Comparison of ENCODE assay signal across 14 cellular contexts in the genomic region with DNA sequence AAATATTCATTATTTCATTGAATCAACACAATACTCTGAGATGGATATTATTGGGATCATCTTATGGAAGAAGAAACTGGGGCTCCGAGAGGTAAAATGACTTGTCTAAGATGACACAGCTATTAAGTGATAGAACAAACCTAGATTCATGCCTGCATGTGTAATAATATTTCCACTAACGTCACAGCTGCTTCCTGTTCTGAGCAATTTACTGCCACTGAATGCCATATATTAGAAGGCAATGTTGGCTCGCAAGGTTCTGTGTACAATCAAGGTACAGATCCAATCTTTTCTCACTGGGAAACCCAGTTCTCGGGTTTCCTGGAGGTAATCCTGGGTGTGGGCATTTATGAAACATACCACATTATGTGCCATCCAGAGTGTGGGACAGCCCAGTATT. TPM values are rescaled to one million over a fixed set of nuclear protein-coding genes. Genes with fewer than 3 reads are reported as not detected.
A peak's percentile ranks its signal among the peaks of the same experiment; 100 is the strongest.
DNase-seq lines count a peak whose midpoint lies in the region; ATAC-seq and TF ChIP-seq lines count a peak whose summit lies in the region.
"Had no signal": no experiment of that assay in that cellular context is flagged by ENCODE, and none has a peak within 500 bp of the region (broad histone marks: within the 10 kb centered on the region; RNA-seq: fewer than 3 reads in every experiment).

No MANE protein-coding gene starts in this region.

- TF ChIP-seq CTCF in activated CD8-positive, alpha-beta T cell treated with anti-CD3 and anti-CD28 coated beads for 36 hours (IDR thresholded peaks at IDR 0.05): no peak
- no peak for TF ChIP-seq CTCF in PC-3 (conservative IDR thresholded peaks at IDR 0.05; ENCODE audit: low read depth, low read length)
- no peak for TF ChIP-seq CTCF in fibroblast of pulmonary artery (IDR thresholded peaks at IDR 0.05; ENCODE audit: low read length, missing control alignments)
- no peak for TF ChIP-seq CTCF in left lung (IDR thresholded peaks at IDR 0.05)

- H3K36me3 Mint-ChIP-seq in activated CD8-positive, alpha-beta T cell treated with anti-CD3 and anti-CD28 coated beads for 36 hours (ENCODE audit: low read depth): no peaks in the 10 kb centered on the region
- no peaks in the 10 kb centered on the region for H3K36me3 Mint-ChIP-seq in activated CD8-positive, alpha-beta T cell treated with anti-CD3 and anti-CD28 coated beads, Interleukin-2, amount 10 ng/mL, durations not matched to agents 7 days and 5 days (ENCODE audit: low read depth)
- H3K36me3 Mint-ChIP-seq in activated T-helper 17 cell treated with anti-CD3 and anti-CD28 coated beads, Interleukin-2, amount 50 U/mL, for 72 hours (ENCODE audit: low read depth): no peaks in the 10 kb centered on the region
- H3K36me3 Mint-ChIP-seq in activated T-cell treated with anti-CD3 and anti-CD28 coated beads, Interleukin-2, amount 50 U/mL, for 4 hours (ENCODE audit: insufficient read depth): no peaks in the 10 kb centered on the region

- no peak overlapping the region for H3K4me3 Mint-ChIP-seq in activated CD8-positive, alpha-beta T cell treated with anti-CD3 and anti-CD28 coated beads for 36 hours
- H3K4me3 Mint-ChIP-seq in activated CD8-positive, alpha-beta T cell treated with anti-CD3 and anti-CD28 coated beads, Interleukin-2, amount 10 ng/mL, durations not matched to agents 7 days and 5 days: no peak overlapping the region
- no peak overlapping the region for H3K4me3 Mint-ChIP-seq in activated T-helper 17 cell treated with anti-CD3 and anti-CD28 coated beads, Interleukin-2, amount 50 U/mL, for 72 hours
- H3K4me3 Mint-ChIP-seq in activated T-cell treated with anti-CD3 and anti-CD28 coated beads, Interleukin-2, amount 50 U/mL, for 4 hours: no peak overlapping the region
- H3K4me3 Mint-ChIP-seq: B cell; CD4-positive, alpha-beta T cell had no signal

- H3K27ac ChIP-seq in PC-3 (ENCODE audit: low read length): peak overlapping the region; percentile 35
- H3K27ac ChIP-seq in left lung: no peak overlapping the region

- no peaks in the 10 kb centered on the region for H3F3A ChIP-seq in PC-3 (ENCODE audit: low read length, unreplicated experiment)

- no peak overlapping the region for H3K4me3 ChIP-seq in PC-3 (ENCODE audit: low read length)
- no peak overlapping the region for H3K4me3 ChIP-seq in fibroblast of pulmonary artery (replicated peaks; ENCODE audit: low read depth, low read length)
- H3K4me3 ChIP-seq in left lung: no peak overlapping the region

- H3K4me2 ChIP-seq in PC-3 (ENCODE audit: low read length): no peak overlapping the region

- DNase-seq in activated CD8-positive, alpha-beta T cell treated with anti-CD3 and anti-CD28 coated beads for 36 hours: no peak
- DNase-seq in activated CD8-positive, alpha-beta T cell treated with anti-CD3 and anti-CD28 coated beads, Interleukin-2, amount 10 ng/mL, durations not matched to agents 7 days and 5 days: no peak
- peak; percentile 14 for DNase-seq in PC-3
- DNase-seq in fibroblast of pulmonary artery (ENCODE audit: low read depth): peak; percentile 7
- DNase-seq in activated T-cell treated with anti-CD3 and anti-CD28 coated beads, Interleukin-2, amount 50 U/mL, for 4 hours: no peak
- no peak for DNase-seq in left lung
- DNase-seq in HCEC 1CT: no peak
- DNase-seq: Calu3; CD4-positive, alpha-beta T cell; DMS 273 treated with DMSO at 0.1 percent for 48 hours had no signal

- H3K4me1 ChIP-seq in PC-3 (ENCODE audit: insufficient read depth, low read length): peaks cover 14% of the 10 kb centered on the region
- no peaks in the 10 kb centered on the region for H3K4me1 ChIP-seq in left lung

- no TSS peak for BruUV-seq in PC-3 (replicated peaks; lab: Mats Ljungman, UMichigan)

- no peaks in the 10 kb centered on the region for H3K9me3 Mint-ChIP-seq in activated CD8-positive, alpha-beta T cell treated with anti-CD3 and anti-CD28 coated beads for 36 hours
- no peaks in the 10 kb centered on the region for H3K9me3 Mint-ChIP-seq in activated CD8-positive, alpha-beta T cell treated with anti-CD3 and anti-CD28 coated beads, Interleukin-2, amount 10 ng/mL, durations not matched to agents 7 days and 5 days (ENCODE audit: insufficient read depth)
- H3K9me3 Mint-ChIP-seq in activated T-helper 17 cell treated with anti-CD3 and anti-CD28 coated beads, Interleukin-2, amount 50 U/mL, for 72 hours: no peaks in the 10 kb centered on the region
- no peaks in the 10 kb centered on the region for H3K9me3 Mint-ChIP-seq in activated T-cell treated with anti-CD3 and anti-CD28 coated beads, Interleukin-2, amount 50 U/mL, for 4 hours
- H3K9me3 Mint-ChIP-seq: CD4-positive, alpha-beta T cell had no signal

- H3K27me3 ChIP-seq in PC-3 (ENCODE audit: low read length) (no peaks in the 10 kb centered on the region), left lung (no peaks in the 10 kb centered on the region)

- H3K9me3 ChIP-seq in PC-3 (ENCODE audit: low read length): no peaks in the 10 kb centered on the region
- no peaks in the 10 kb centered on the region for H3K9me3 ChIP-seq in left lung

- no peaks in the 10 kb centered on the region for H4K20me1 ChIP-seq in PC-3 (ENCODE audit: low read length)

- H3K36me3 ChIP-seq in PC-3 (ENCODE audit: low read depth, low read length) (no peaks in the 10 kb centered on the region), left lung (no peaks in the 10 kb centered on the region)

- no peak overlapping the region for H3K27ac Mint-ChIP-seq in activated CD8-positive, alpha-beta T cell treated with anti-CD3 and anti-CD28 coated beads for 36 hours
- no peak overlapping the region for H3K27ac Mint-ChIP-seq in activated CD8-positive, alpha-beta T cell treated with anti-CD3 and anti-CD28 coated beads, Interleukin-2, amount 10 ng/mL, durations not matched to agents 7 days and 5 days
- H3K27ac Mint-ChIP-seq in activated T-helper 17 cell treated with anti-CD3 and anti-CD28 coated beads, Interleukin-2, amount 50 U/mL, for 72 hours: no peak overlapping the region
- H3K27ac Mint-ChIP-seq: B cell; CD4-positive, alpha-beta T cell had no signal

- H3K4me1 Mint-ChIP-seq in activated CD8-positive, alpha-beta T cell treated with anti-CD3 and anti-CD28 coated beads for 36 hours (ENCODE audit: low read depth): peaks cover 6% of the 10 kb centered on the region
- no peaks in the 10 kb centered on the region for H3K4me1 Mint-ChIP-seq in activated CD8-positive, alpha-beta T cell treated with anti-CD3 and anti-CD28 coated beads, Interleukin-2, amount 10 ng/mL, durations not matched to agents 7 days and 5 days (ENCODE audit: low read depth)
- no peaks in the 10 kb centered on the region for H3K4me1 Mint-ChIP-seq in activated T-helper 17 cell treated with anti-CD3 and anti-CD28 coated beads, Interleukin-2, amount 50 U/mL, for 72 hours
- no peaks in the 10 kb centered on the region for H3K4me1 Mint-ChIP-seq in activated T-cell treated with anti-CD3 and anti-CD28 coated beads, Interleukin-2, amount 50 U/mL, for 4 hours (ENCODE audit: low read depth)
- H3K4me1 Mint-ChIP-seq: B cell had no signal

- no peak overlapping the region for H2AFZ ChIP-seq in PC-3 (ENCODE audit: low read length)

- CTCF ChIA-PET in activated CD8-positive, alpha-beta T cell treated with anti-CD3 and anti-CD28 coated beads for 36 hours (lab: Charles Lee): interaction anchor here (1.5 kb wide), 1 partner anchor 29 kb away, joined by 4 read pairs; no protein-coding TSS in a partner anchor
- CTCF ChIA-PET in activated CD8-positive, alpha-beta T cell treated with anti-CD3 and anti-CD28 coated beads, Interleukin-2, amount 10 ng/mL, durations not matched to agents 7 days and 5 days (lab: Charles Lee): interaction anchor here (0.9 kb wide), 1 partner anchor 127 kb away, joined by 3 read pairs; no protein-coding TSS in a partner anchor
- CTCF ChIA-PET in PC-3 (lab: Charles Lee): no interaction called here

- intact Hi-C loops in activated CD8-positive, alpha-beta T cell treated with anti-CD3 and anti-CD28 coated beads for 36 hours (cut with micrococcal nuclease): no loop called here
- intact Hi-C loops in PC-3 (cut with micrococcal nuclease): no loop called here
- intact Hi-C loops in left lung (cut with DNase I): no loop called here

- H3K79me2 ChIP-seq in PC-3 (ENCODE audit: low read length): no peaks in the 10 kb centered on the region

- peaks cover 4% of the 10 kb centered on the region for H3K27me3 Mint-ChIP-seq in activated CD8-positive, alpha-beta T cell treated with anti-CD3 and anti-CD28 coated beads for 36 hours
- H3K27me3 Mint-ChIP-seq in activated CD8-positive, alpha-beta T cell treated with anti-CD3 and anti-CD28 coated beads, Interleukin-2, amount 10 ng/mL, durations not matched to agents 7 days and 5 days (ENCODE audit: low read depth): peaks cover 11% of the 10 kb centered on the region
- peaks cover 13% of the 10 kb centered on the region for H3K27me3 Mint-ChIP-seq in activated T-helper 17 cell treated with anti-CD3 and anti-CD28 coated beads, Interleukin-2, amount 50 U/mL, for 72 hours
- peaks cover 12% of the 10 kb centered on the region for H3K27me3 Mint-ChIP-seq in activated T-cell treated with anti-CD3 and anti-CD28 coated beads, Interleukin-2, amount 50 U/mL, for 4 hours (ENCODE audit: low read depth)

- peak; percentile 55 for ATAC-seq in activated CD8-positive, alpha-beta T cell treated with anti-CD3 and anti-CD28 coated beads for 36 hours
- no peak for ATAC-seq in activated CD8-positive, alpha-beta T cell treated with anti-CD3 and anti-CD28 coated beads, Interleukin-2, amount 10 ng/mL, durations not matched to agents 7 days and 5 days
- ATAC-seq in PC-3: no peak; the same call in 1 of the 2 replicates
- ATAC-seq in activated T-helper 17 cell treated with anti-CD3 and anti-CD28 coated beads, Interleukin-2, amount 50 U/mL, for 72 hours (replicated peaks): peak; percentile 31
- no peak for ATAC-seq in activated T-cell treated with anti-CD3 and anti-CD28 coated beads, Interleukin-2, amount 50 U/mL, for 4 hours
- ATAC-seq in left lung: no peak

- POLR2A ChIA-PET in activated CD8-positive, alpha-beta T cell treated with anti-CD3 and anti-CD28 coated beads for 36 hours (lab: Charles Lee): no interaction called here
- POLR2A ChIA-PET in activated CD8-positive, alpha-beta T cell treated with anti-CD3 and anti-CD28 coated beads, Interleukin-2, amount 10 ng/mL, durations not matched to agents 7 days and 5 days (lab: Charles Lee): no interaction called here
- POLR2A ChIA-PET in PC-3 (lab: Charles Lee; ENCODE audit: unreplicated experiment): no interaction called here

- H3K9me2 ChIP-seq in PC-3 (replicated peaks; ENCODE audit: low read length): no peaks in the 10 kb centered on the region

- no peak overlapping the region for H3K9ac ChIP-seq in PC-3 (ENCODE audit: low read length)

RNA-seq across cellular contexts. Expression of a gene that starts 17.9 kb away (rescaled TPM):
- total RNA-seq in activated CD8-positive, alpha-beta T cell treated with anti-CD3 and anti-CD28 coated beads for 36 hours: not detected
- not detected for total RNA-seq in activated CD8-positive, alpha-beta T cell treated with anti-CD3 and anti-CD28 coated beads, Interleukin-2, amount 10 ng/mL, durations not matched to agents 7 days and 5 days
- total RNA-seq in PC-3 (2014; rRNA removed) (not detected in 2 replicates), left lung (not detected)
- total RNA-seq in activated T-helper 17 cell treated with anti-CD3 and anti-CD28 coated beads, Interleukin-2, amount 50 U/mL, for 72 hours: not detected
- not detected for total RNA-seq in activated T-cell treated with anti-CD3 and anti-CD28 coated beads, Interleukin-2, amount 50 U/mL, for 4 hours
- total RNA-seq: B cell; Calu3; CD4-positive, alpha-beta T cell; Daoy; HT-29 had no signal

Comparison
In these comparisons a context has a peak if more than half of its experiments do, and no peak if none do; other contexts are left out.
1. ATAC-seq: peak in activated CD8-positive, alpha-beta T cell treated with anti-CD3 and anti-CD28 coated beads for 36 hours (single experiment) and activated T-helper 17 cell treated with anti-CD3 and anti-CD28 coated beads, Interleukin-2, amount 50 U/mL, for 72 hours (single experiment); none in activated CD8-positive, alpha-beta T cell treated with anti-CD3 and anti-CD28 coated beads, Interleukin-2, amount 10 ng/mL, durations not matched to agents 7 days and 5 days (single experiment), PC-3 (single experiment), activated T-cell treated with anti-CD3 and anti-CD28 coated beads, Interleukin-2, amount 50 U/mL, for 4 hours (0 of 2) and left lung (single experiment).
2. DNase-seq: peak in PC-3 (single experiment) and fibroblast of pulmonary artery (single experiment); none in activated CD8-positive, alpha-beta T cell treated with anti-CD3 and anti-CD28 coated beads for 36 hours (single experiment), activated CD8-positive, alpha-beta T cell treated with anti-CD3 and anti-CD28 coated beads, Interleukin-2, amount 10 ng/mL, durations not matched to agents 7 days and 5 days (single experiment), activated T-cell treated with anti-CD3 and anti-CD28 coated beads, Interleukin-2, amount 50 U/mL, for 4 hours (single experiment), left lung (0 of 2) and HCEC 1CT (single experiment).